Comparison of ENCODE assay signal across 9 cellular contexts in genomic region chr1:177181631-177182291, GRCh38. TPM values are rescaled to one million over a fixed set of nuclear protein-coding genes. Genes with fewer than 3 reads are reported as not detected.
DNase-seq lines count a peak whose midpoint lies in the region; ATAC-seq and TF ChIP-seq lines count a peak whose summit lies in the region.
"Had no signal": no experiment of that assay in that cellular context is flagged by ENCODE, and none has a peak within 500 bp of the region (broad histone marks: within the 10 kb centered on the region; RNA-seq: fewer than 3 reads in every experiment).

No MANE protein-coding gene starts in this region.

- peaks cover 4% of the 10 kb centered on the region for H3K27me3 ChIP-seq in parathyroid adenoma (ENCODE audit: control insufficient read depth, insufficient read depth, low read length)

- H3K36me3 Mint-ChIP-seq in activated T-cell treated with anti-CD3 and anti-CD28 coated beads, Interleukin-2, amount 50 U/mL, for 4 hours (ENCODE audit: insufficient read depth) = no peaks in the 10 kb centered on the region
- no peaks in the 10 kb centered on the region for H3K36me3 Mint-ChIP-seq in glutamatergic neuron (ENCODE audit: unreplicated experiment)

- TF ChIP-seq CTCF in glutamatergic neuron (IDR thresholded peaks at IDR 0.05; ENCODE audit: partially characterized antibody, unreplicated experiment) = peak; percentile 87
- TF ChIP-seq CTCF in parathyroid adenoma (IDR thresholded peaks at IDR 0.05) = peak; percentile 61

- H3K4me1 Mint-ChIP-seq in activated T-cell treated with anti-CD3 and anti-CD28 coated beads, Interleukin-2, amount 50 U/mL, for 4 hours (ENCODE audit: low read depth) = peaks cover 8% of the 10 kb centered on the region
- H3K4me1 Mint-ChIP-seq in glutamatergic neuron (ENCODE audit: low read depth, unreplicated experiment) = no peaks in the 10 kb centered on the region

- H2AFZ ChIP-seq in parathyroid adenoma = peak overlapping the region; percentile 61

- H3K4me3 ChIP-seq in parathyroid adenoma (ENCODE audit: low read depth, low read length) = peak overlapping the region; percentile 22

- H3K9me3 Mint-ChIP-seq in activated T-cell treated with anti-CD3 and anti-CD28 coated beads, Interleukin-2, amount 50 U/mL, for 4 hours = peaks cover 4% of the 10 kb centered on the region
- no peaks in the 10 kb centered on the region for H3K9me3 Mint-ChIP-seq in glutamatergic neuron (ENCODE audit: unreplicated experiment)

- H3K4me1 ChIP-seq in parathyroid adenoma = no peaks in the 10 kb centered on the region

- peak overlapping the region; percentile 63 for H3K4me2 ChIP-seq in parathyroid adenoma (ENCODE audit: low read length)

- H3K4me3 Mint-ChIP-seq in activated T-cell treated with anti-CD3 and anti-CD28 coated beads, Interleukin-2, amount 50 U/mL, for 4 hours = peak overlapping the region; percentile 19
- peak overlapping the region; percentile 79 for H3K4me3 Mint-ChIP-seq in glutamatergic neuron (ENCODE audit: unreplicated experiment)

- peaks cover 25% of the 10 kb centered on the region for H3K27me3 Mint-ChIP-seq in activated T-cell treated with anti-CD3 and anti-CD28 coated beads, Interleukin-2, amount 50 U/mL, for 4 hours (ENCODE audit: low read depth)
- peaks cover 7% of the 10 kb centered on the region for H3K27me3 Mint-ChIP-seq in glutamatergic neuron (ENCODE audit: unreplicated experiment)

- peak; percentile 87 for DNase-seq in DMS153 treated with DMSO at 0.1 percent for 48 hours (lab: John Stamatoyannopoulos, UW; ENCODE audit: unreplicated experiment)
- peak; percentile 93 to 95 for DNase-seq in NCI-H524 (lab: John Stamatoyannopoulos, UW)
- no peak for DNase-seq in activated T-cell treated with anti-CD3 and anti-CD28 coated beads, Interleukin-2, amount 50 U/mL, for 4 hours
- DNase-seq in glutamatergic neuron = peak; percentile 89
- no peak for DNase-seq in mesenteric fat pad (ENCODE audit: low spot score)

- no peaks in the 10 kb centered on the region for H3K9me3 ChIP-seq in parathyroid adenoma (ENCODE audit: control insufficient read depth, low read length)

- H3K27ac ChIP-seq in parathyroid adenoma = no peak overlapping the region

- ATAC-seq in GM19397 (IDR thresholded peaks at IDR 0.05; ENCODE audit: unreplicated experiment) = peak; percentile 92
- peak; percentile 85 for ATAC-seq in HG03378 (IDR thresholded peaks at IDR 0.05; ENCODE audit: unreplicated experiment)
- peak; percentile 50 to 58 for ATAC-seq in activated T-cell treated with anti-CD3 and anti-CD28 coated beads, Interleukin-2, amount 50 U/mL, for 4 hours

- no peak overlapping the region for H3K27ac Mint-ChIP-seq in glutamatergic neuron (ENCODE audit: unreplicated experiment)

- no peaks in the 10 kb centered on the region for H3K79me2 ChIP-seq in parathyroid adenoma

- no peak overlapping the region for H3K9ac ChIP-seq in parathyroid adenoma

- H3K36me3 ChIP-seq in parathyroid adenoma (ENCODE audit: control insufficient read depth, insufficient read depth, low read length) = no peaks in the 10 kb centered on the region

RNA-seq across cellular contexts. Expression of gene BRINP2, which starts 11.0 kb away (rescaled TPM):
- total RNA-seq in activated T-cell treated with anti-CD3 and anti-CD28 coated beads, Interleukin-2, amount 50 U/mL, for 4 hours = not detected
- total RNA-seq in glutamatergic neuron (ENCODE audit: unreplicated experiment) (1.7 TPM), mesenteric fat pad (not detected)
- total RNA-seq: dermis microvascular lymphatic vessel endothelial cell had no signal

RNA-seq across cellular contexts. Expression of gene ASTN1, which starts 17.2 kb away (rescaled TPM):
- total RNA-seq in activated T-cell treated with anti-CD3 and anti-CD28 coated beads, Interleukin-2, amount 50 U/mL, for 4 hours = not detected
- total RNA-seq in glutamatergic neuron (ENCODE audit: unreplicated experiment) (7.7 TPM), mesenteric fat pad (0.32 TPM)
- total RNA-seq: dermis microvascular lymphatic vessel endothelial cell had no signal

Comparison
In these comparisons a context has a peak if more than half of its experiments do, and no peak if none do; other contexts are left out.
1. DNase-seq: peak in DMS153 treated with DMSO at 0.1 percent for 48 hours (single experiment), NCI-H524 (2 of 2) and glutamatergic neuron (single experiment); none in activated T-cell treated with anti-CD3 and anti-CD28 coated beads, Interleukin-2, amount 50 U/mL, for 4 hours (single experiment) and mesenteric fat pad (single experiment).
2. Peak in every context shown above with its lines, with median percentiles within 50 percentile points of each other: ATAC-seq.